Comparison of ENCODE assay signal across 25 cellular contexts in the genomic region with DNA sequence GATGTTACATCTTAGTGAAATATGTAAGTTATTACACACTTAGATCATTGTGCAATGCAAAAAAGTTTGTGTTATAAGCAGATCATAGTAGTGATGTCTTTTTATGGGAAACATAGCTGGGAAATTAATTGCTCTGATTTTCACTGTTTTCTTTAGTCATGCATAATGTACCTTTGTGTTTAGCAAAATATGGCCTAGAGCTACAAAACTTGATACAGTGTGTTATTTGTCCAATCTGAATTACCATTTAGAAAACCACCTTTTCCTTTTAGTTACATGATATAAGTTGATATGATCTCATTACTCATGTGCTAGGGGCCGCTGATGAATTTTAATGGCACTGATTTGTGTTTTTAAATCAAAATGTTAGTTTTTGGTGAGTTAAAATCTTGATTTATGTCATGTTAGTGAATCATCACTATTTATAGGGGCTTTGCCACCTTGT. TPM values are rescaled to one million over a fixed set of nuclear protein-coding genes. Genes with fewer than 3 reads are reported as not detected.
DNase-seq lines count a peak whose midpoint lies in the region; ATAC-seq, FAIRE-seq and TF ChIP-seq lines count a peak whose summit lies in the region.
"Had no signal": no experiment of that assay in that cellular context is flagged by ENCODE, and none has a peak within 500 bp of the region (broad histone marks: within the 10 kb centered on the region; RNA-seq: fewer than 3 reads in every experiment).

No MANE protein-coding gene starts in this region.

- intact Hi-C loops in Calu3 (cut with micrococcal nuclease; ENCODE audit: unreplicated experiment) (loop anchor here (5.0 to 10.0 kb wide), 3 partner anchors 68 to 255 kb away; no protein-coding TSS in a partner anchor), PC-3 (cut with micrococcal nuclease) (loop anchor here (1.0 to 5.0 kb wide), 4 partner anchors 180 to 335 kb away; a partner anchor contains a TSS)

- POLR2A ChIA-PET in PC-3 (lab: Charles Lee; ENCODE audit: unreplicated experiment) = interaction anchor here (0.7 kb wide), 1 partner anchor 1736 kb away, joined by 6 read pairs; no protein-coding TSS in a partner anchor

- no peaks in the 10 kb centered on the region for H3F3A ChIP-seq in PC-3 (ENCODE audit: low read length, unreplicated experiment)

- TF ChIP-seq POLR2A in gastroesophageal sphincter (IDR thresholded peaks at IDR 0.05) = no peak

- no peak for FAIRE-seq in D721Med (lab: Jason Lieb, UNC)
- FAIRE-seq: endothelial cell of umbilical vein, GM19239 had no signal

- no peaks in the 10 kb centered on the region for H3K9me2 ChIP-seq in PC-3 (replicated peaks; ENCODE audit: low read length)

- H3K4me1 Mint-ChIP-seq in Calu3 (ENCODE audit: low read depth, unreplicated experiment) = peaks cover 26% of the 10 kb centered on the region
- peaks cover 19% of the 10 kb centered on the region for H3K4me1 Mint-ChIP-seq in progenitor cell of endocrine pancreas (ENCODE audit: low read depth)

- H3K4me1 ChIP-seq in PC-3 (ENCODE audit: insufficient read depth, low read length) (peaks cover 23% of the 10 kb centered on the region), gastroesophageal sphincter (peaks cover 0 to 71% (median 0%) of the 10 kb centered on the region in 3 donors)
- H3K4me1 ChIP-seq: BLaER1 treated with 17β-estradiol and CSF1 and Interleukin-3, amounts not matched to agents 10 nM and 100 nM; Caco-2 had no signal

- peak overlapping the region; percentile 93 for H3K4me2 ChIP-seq in PC-3 (ENCODE audit: low read length)
- H3K4me2 ChIP-seq: BLaER1 treated with 17β-estradiol and CSF1 and Interleukin-3, amounts not matched to agents 10 nM and 100 nM had no signal

- peak overlapping the region; percentile 78 for H3K27ac ChIP-seq in PC-3 (ENCODE audit: low read length)
- peak overlapping the region; percentile 34 to 94 (median 74) for H3K27ac ChIP-seq in gastroesophageal sphincter
- H3K27ac ChIP-seq: BLaER1 treated with 17β-estradiol and CSF1 and Interleukin-3, amounts not matched to agents 10 nM and 100 nM; transverse colon had no signal

- in situ Hi-C loops in GM13976 (cut with MboI; ENCODE audit: low sequenced_read_pairs, unreplicated experiment) = no loop called here

- H3K27me3 Mint-ChIP-seq in Calu3 (ENCODE audit: unreplicated experiment) (no peaks in the 10 kb centered on the region), progenitor cell of endocrine pancreas (peaks cover 4% of the 10 kb centered on the region)

- TF ChIP-seq CTCF in Calu3 (IDR thresholded peaks at IDR 0.05; ENCODE audit: unreplicated experiment) (no peak), PC-3 (conservative IDR thresholded peaks at IDR 0.05; ENCODE audit: low read depth, low read length) (no peak), gastroesophageal sphincter (IDR thresholded peaks at IDR 0.05) (no peak), progenitor cell of endocrine pancreas (IDR thresholded peaks at IDR 0.05; ENCODE audit: unreplicated experiment) (no peak), D721Med (IDR thresholded peaks at IDR 0.05; ENCODE audit: insufficient read depth, missing control alignments) (no peak), GM13976 (IDR thresholded peaks at IDR 0.05; ENCODE audit: borderline replicate concordance, control extremely low read depth, extremely low read depth, insufficient read depth, missing control alignments) (no peak)

- 42 to 62% methylated on average over 1 of the region's 1 CpG for WGBS in gastroesophageal sphincter (ENCODE audit: low coverage in 1 of 2), 2 donors

- BruUV-seq in Calu3 (replicated peaks; lab: Mats Ljungman, UMichigan) (no TSS peak), PC-3 (replicated peaks; lab: Mats Ljungman, UMichigan) (no TSS peak)

- H2AFZ ChIP-seq in PC-3 (ENCODE audit: low read length) = no peak overlapping the region

- DNase-seq in Calu3 (no peak), PC-3 (peak; percentile 68), progenitor cell of endocrine pancreas (ENCODE audit: low spot score, unreplicated experiment) (no peak), D721Med (ENCODE audit: insufficient read length, low spot score) (no peak), HT-29 (ENCODE audit: low spot score) (no peak), GM13976 (ENCODE audit: low spot score) (no peak)
- no peak for DNase-seq in effector CD8-positive, alpha-beta T cell (lab: John Stamatoyannopoulos, UW)
- DNase-seq: activated CD4-positive, alpha-beta T cell treated with anti-CD3 and anti-CD28 coated beads, Interleukin-2, amount 50 U/mL, for 48 hours; activated CD4-positive, CD25-positive, alpha-beta regulatory T cell treated with anti-CD3 and anti-CD28 coated beads, Interleukin-2, amount 50 U/mL, for 72 hours; activated naive CD4-positive, alpha-beta T cell treated with Interleukin-2 at 50 U/mL for 16 hours; activated T-cell treated with anti-CD3 and anti-CD28 coated beads, Interleukin-2, amount 50 U/mL, for 72 hours; adrenal gland; Caco-2; immature natural killer cell; left colon; NCI-H1092; NCI-H1694 treated with DMSO at 0.1 percent for 48 hours; NCI-H524; stimulated activated CD4-positive, alpha-beta T cell treated with anti-CD3 and anti-CD28 coated beads, Interleukin-4, amount 100 ng/mL, for 24 hours; T-helper 17 cell; transverse colon had no signal

- CTCF ChIA-PET in Calu3 (lab: Charles Lee) = no interaction called here
- CTCF ChIA-PET in PC-3 (lab: Charles Lee) = interaction anchor here (0.6 kb wide), 1 partner anchor 174 kb away, joined by 6 read pairs; no protein-coding TSS in a partner anchor

- H3K9me3 Mint-ChIP-seq in Calu3 (ENCODE audit: low read depth, unreplicated experiment) (no peaks in the 10 kb centered on the region), progenitor cell of endocrine pancreas (ENCODE audit: low read depth) (no peaks in the 10 kb centered on the region)
- H3K9me3 Mint-ChIP-seq: activated T-cell treated with anti-CD3 and anti-CD28 coated beads, Interleukin-2, amount 50 U/mL, for 72 hours had no signal

- peaks cover 74% of the 10 kb centered on the region for H3K79me2 ChIP-seq in PC-3 (ENCODE audit: low read length)

- no peak for TF ChIP-seq EP300 in gastroesophageal sphincter (IDR thresholded peaks at IDR 0.05)

- ATAC-seq in PC-3 (peak; percentile 36), gastroesophageal sphincter (no peak)
- ATAC-seq: activated T-cell treated with anti-CD3 and anti-CD28 coated beads, Interleukin-2, amount 50 U/mL, for 72 hours; left colon; T-helper 17 cell had no signal

- peak overlapping the region; percentile 75 for H3K4me3 Mint-ChIP-seq in Calu3 (ENCODE audit: low read depth, unreplicated experiment)
- peak overlapping the region; percentile 83 for H3K4me3 Mint-ChIP-seq in progenitor cell of endocrine pancreas (ENCODE audit: low read depth)

- no peaks in the 10 kb centered on the region for H3K27me3 ChIP-seq in PC-3 (ENCODE audit: low read length)
- no peaks in the 10 kb centered on the region for H3K27me3 ChIP-seq in gastroesophageal sphincter
- H3K27me3 ChIP-seq: BLaER1 treated with 17β-estradiol and CSF1 and Interleukin-3, amounts not matched to agents 10 nM and 100 nM had no signal

- peak overlapping the region; percentile 91 for H3K9ac ChIP-seq in PC-3 (ENCODE audit: low read length)
- H3K9ac ChIP-seq: BLaER1 treated with 17β-estradiol and CSF1 and Interleukin-3, amounts not matched to agents 10 nM and 100 nM had no signal

- H3K4me3 ChIP-seq in PC-3 (ENCODE audit: low read length) (peak overlapping the region; percentile 94), gastroesophageal sphincter (peak overlapping the region; percentile 52 to 74)
- H3K4me3 ChIP-seq: adrenal gland; BLaER1 treated with 17β-estradiol and CSF1 and Interleukin-3, amounts not matched to agents 10 nM and 100 nM had no signal

- no peaks in the 10 kb centered on the region for H4K20me1 ChIP-seq in PC-3 (ENCODE audit: low read length)
- H4K20me1 ChIP-seq: BLaER1 treated with 17β-estradiol and CSF1 and Interleukin-3, amounts not matched to agents 10 nM and 100 nM had no signal

- H3K36me3 Mint-ChIP-seq in Calu3 (ENCODE audit: insufficient read depth, unreplicated experiment) (peaks cover 18% of the 10 kb centered on the region), progenitor cell of endocrine pancreas (ENCODE audit: insufficient read depth) (no peaks in the 10 kb centered on the region)

- H3K27ac Mint-ChIP-seq in Calu3 (ENCODE audit: unreplicated experiment) (no peak overlapping the region), progenitor cell of endocrine pancreas (no peak overlapping the region)
- H3K27ac Mint-ChIP-seq: activated T-cell treated with anti-CD3 and anti-CD28 coated beads, Interleukin-2, amount 50 U/mL, for 72 hours; immature natural killer cell; T-helper 17 cell had no signal

- H3K9me3 ChIP-seq in PC-3 (ENCODE audit: low read length) = no peaks in the 10 kb centered on the region
- H3K9me3 ChIP-seq in gastroesophageal sphincter = no peaks in the 10 kb centered on the region
- H3K9me3 ChIP-seq: adrenal gland, Caco-2, transverse colon had no signal

- no peaks in the 10 kb centered on the region for H3K36me3 ChIP-seq in PC-3 (ENCODE audit: low read depth, low read length)
- H3K36me3 ChIP-seq in gastroesophageal sphincter = no peaks in the 10 kb centered on the region
- H3K36me3 ChIP-seq: adrenal gland; BLaER1 treated with 17β-estradiol and CSF1 and Interleukin-3, amounts not matched to agents 10 nM and 100 nM; transverse colon had no signal

RNA-seq across cellular contexts. Expression of a gene that starts 2.0 kb away (rescaled TPM):
- total RNA-seq in Calu3 (2022) (6.3 and 9.2 TPM in 2 replicates), PC-3 (2014; rRNA removed) (5.0 and 7.1 TPM in 2 replicates), gastroesophageal sphincter (10 to 100 TPM; 10.5 to 40.9 (median 20.3) TPM), progenitor cell of endocrine pancreas (21.1 and 23.2 TPM in 2 replicates)
- 0.03 TPM in 1 of 2 replicates, not detected in the other for total RNA-seq in HT-29 (2014; rRNA removed; shearing (Covaris generic))
- total RNA-seq: activated T-cell treated with anti-CD3 and anti-CD28 coated beads, Interleukin-2, amount 50 U/mL, for 72 hours; T-helper 17 cell had no signal
